In the genomic region with DNA sequence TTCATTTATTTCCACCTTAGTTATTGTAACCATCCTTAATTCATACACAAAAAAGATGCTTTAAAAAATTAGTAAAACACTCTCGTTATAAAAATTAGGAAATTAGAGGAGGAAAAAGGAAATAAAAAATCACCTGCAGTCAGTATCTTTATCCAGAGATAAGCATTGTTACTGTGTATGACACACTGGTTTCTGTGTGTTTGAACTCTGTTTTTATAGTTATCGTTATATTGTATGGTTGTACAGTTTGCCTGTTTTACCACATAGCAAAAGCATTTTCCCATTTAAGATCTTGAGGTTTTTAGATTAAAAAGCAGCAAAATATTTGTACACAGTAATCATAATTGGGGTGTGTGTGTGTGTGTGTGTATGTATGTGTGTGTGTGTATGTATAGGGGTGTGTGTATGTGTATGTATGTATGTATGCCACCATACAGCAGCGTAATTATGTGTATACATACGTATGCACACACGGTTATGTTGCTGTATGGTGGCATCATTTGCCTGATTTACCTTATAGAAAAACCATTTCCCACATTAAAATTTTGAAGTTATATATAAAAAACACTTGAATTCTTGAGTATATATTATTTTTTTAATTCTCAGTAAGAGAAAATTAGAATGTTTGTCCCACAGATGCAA, we compare ENCODE assay signal across 28 cellular contexts. TPM values are rescaled to one million over a fixed set of nuclear protein-coding genes. Genes with fewer than 3 reads are reported as not detected.
A peak's percentile ranks its signal among the peaks of the same experiment; 100 is the strongest.
DNase-seq lines count a peak whose midpoint lies in the region; ATAC-seq, FAIRE-seq and TF ChIP-seq lines count a peak whose summit lies in the region.
"Had no signal": no experiment of that assay in that cellular context is flagged by ENCODE, and none has a peak within 500 bp of the region (broad histone marks: within the 10 kb centered on the region; RNA-seq: fewer than 3 reads in every experiment).

No MANE protein-coding gene starts in this region.

- H3K4me1 Mint-ChIP-seq in activated T-cell treated with anti-CD3 and anti-CD28 coated beads, Interleukin-2, amount 50 U/mL, for 24 hours (ENCODE audit: low read depth) = peaks cover 85% of the 10 kb centered on the region
- peaks cover 37% of the 10 kb centered on the region for H3K4me1 Mint-ChIP-seq in activated T-helper 17 cell treated with anti-CD3 and anti-CD28 coated beads, Interleukin-2, amount 50 U/mL, for 72 hours
- H3K4me1 Mint-ChIP-seq in progenitor cell of endocrine pancreas (ENCODE audit: low read depth) = peaks cover 17% of the 10 kb centered on the region

- ATAC-seq in activated T-helper 17 cell treated with anti-CD3 and anti-CD28 coated beads, Interleukin-2, amount 50 U/mL, for 72 hours (replicated peaks) = no peak
- ATAC-seq: GM23338, right lobe of liver had no signal

- no peaks in the 10 kb centered on the region for H3K9me3 Mint-ChIP-seq in activated T-cell treated with anti-CD3 and anti-CD28 coated beads, Interleukin-2, amount 50 U/mL, for 24 hours
- H3K9me3 Mint-ChIP-seq in activated T-helper 17 cell treated with anti-CD3 and anti-CD28 coated beads, Interleukin-2, amount 50 U/mL, for 72 hours = no peaks in the 10 kb centered on the region
- no peaks in the 10 kb centered on the region for H3K9me3 Mint-ChIP-seq in progenitor cell of endocrine pancreas (ENCODE audit: low read depth)
- H3K9me3 Mint-ChIP-seq: activated naive CD8-positive, alpha-beta T cell treated with anti-CD3 and anti-CD28 coated beads, Interleukin-2, amount 10 ng/mL, durations not matched to agents 7 days and 5 days; GM23338; HFFc6 had no signal

- FAIRE-seq in G401.6 (lab: Jason Lieb, UNC) = peak; percentile 40
- FAIRE-seq: astrocyte, islet of Langerhans had no signal

- H3K27ac Mint-ChIP-seq in activated T-cell treated with anti-CD3 and anti-CD28 coated beads, Interleukin-2, amount 50 U/mL, for 24 hours = peak overlapping the region; percentile 81
- peak overlapping the region; percentile 43 for H3K27ac Mint-ChIP-seq in activated T-helper 17 cell treated with anti-CD3 and anti-CD28 coated beads, Interleukin-2, amount 50 U/mL, for 72 hours
- H3K27ac Mint-ChIP-seq in progenitor cell of endocrine pancreas = peak overlapping the region; percentile 31
- H3K27ac Mint-ChIP-seq: activated naive CD8-positive, alpha-beta T cell treated with anti-CD3 and anti-CD28 coated beads, Interleukin-2, amount 10 ng/mL, durations not matched to agents 7 days and 5 days; GM23338; HFFc6 had no signal

- TF ChIP-seq CTCF in progenitor cell of endocrine pancreas (IDR thresholded peaks at IDR 0.05; ENCODE audit: unreplicated experiment) = no peak

- DNase-seq in activated T-cell treated with anti-CD3 and anti-CD28 coated beads, Interleukin-2, amount 50 U/mL, for 24 hours = no peak
- no peak for DNase-seq in activated T-cell treated with anti-CD3 and anti-CD28 coated beads for 4 hours
- DNase-seq in progenitor cell of endocrine pancreas (ENCODE audit: low spot score, unreplicated experiment) = no peak
- no peak for DNase-seq in activated CD8-positive, alpha-beta memory T cell treated with anti-CD3 and anti-CD28 coated beads, Interleukin-2, amount 50 U/mL, for 48 hours
- no peak for DNase-seq in OCI-M2 (lab: John Stamatoyannopoulos, UW; ENCODE audit: unreplicated experiment)
- DNase-seq in hypothalamus (lab: John Stamatoyannopoulos, UW) = no peak
- DNase-seq: activated CD4-positive, alpha-beta T cell treated with anti-CD3 and anti-CD28 coated beads, Interleukin-2, amount 50 U/mL, for 1 hour; activated effector memory CD4-positive, alpha-beta T cell treated with Interleukin-2 at 50 U/mL for 16 hours; activated naive CD8-positive, alpha-beta T cell treated with anti-CD3 and anti-CD28 coated beads, Interleukin-2, amount 10 ng/mL, durations not matched to agents 7 days and 5 days; AML-193; cortex of kidney; DMS153; glutamatergic neuron; HFFc6; left ventricle myocardium inferior; mesenchymal stem cell; NCI-H1092; NCI-H1694 treated with DMSO at 0.1 percent for 48 hours; NCI-H446; right lobe of liver; stimulated activated CD4-positive, alpha-beta T cell treated with anti-CD3 and anti-CD28 coated beads, Interleukin-12 subunit alpha, Interleukin-12 subunit beta, amount 100 ng/mL, for 4 hours; stimulated activated CD4-positive, alpha-beta T cell treated with anti-CD3 and anti-CD28 coated beads, Interleukin-2, amount 100 ng/mL, for 48 hours; stomach had no signal

- no peaks in the 10 kb centered on the region for H3K27me3 Mint-ChIP-seq in activated T-cell treated with anti-CD3 and anti-CD28 coated beads, Interleukin-2, amount 50 U/mL, for 24 hours
- no peaks in the 10 kb centered on the region for H3K27me3 Mint-ChIP-seq in activated T-helper 17 cell treated with anti-CD3 and anti-CD28 coated beads, Interleukin-2, amount 50 U/mL, for 72 hours
- no peaks in the 10 kb centered on the region for H3K27me3 Mint-ChIP-seq in progenitor cell of endocrine pancreas
- H3K27me3 Mint-ChIP-seq: activated naive CD8-positive, alpha-beta T cell treated with anti-CD3 and anti-CD28 coated beads, Interleukin-2, amount 10 ng/mL, durations not matched to agents 7 days and 5 days had no signal

- H3K36me3 Mint-ChIP-seq in activated T-cell treated with anti-CD3 and anti-CD28 coated beads, Interleukin-2, amount 50 U/mL, for 24 hours (ENCODE audit: low read depth) = peaks cover 30% of the 10 kb centered on the region
- peaks cover 11% of the 10 kb centered on the region for H3K36me3 Mint-ChIP-seq in activated T-helper 17 cell treated with anti-CD3 and anti-CD28 coated beads, Interleukin-2, amount 50 U/mL, for 72 hours (ENCODE audit: low read depth)
- peaks cover 2% of the 10 kb centered on the region for H3K36me3 Mint-ChIP-seq in progenitor cell of endocrine pancreas (ENCODE audit: insufficient read depth)

- H3K4me3 Mint-ChIP-seq in activated T-cell treated with anti-CD3 and anti-CD28 coated beads, Interleukin-2, amount 50 U/mL, for 24 hours = no peak overlapping the region
- peak overlapping the region; percentile 44 for H3K4me3 Mint-ChIP-seq in activated T-helper 17 cell treated with anti-CD3 and anti-CD28 coated beads, Interleukin-2, amount 50 U/mL, for 72 hours
- H3K4me3 Mint-ChIP-seq in progenitor cell of endocrine pancreas (ENCODE audit: low read depth) = no peak overlapping the region
- H3K4me3 Mint-ChIP-seq: activated naive CD8-positive, alpha-beta T cell treated with anti-CD3 and anti-CD28 coated beads, Interleukin-2, amount 10 ng/mL, durations not matched to agents 7 days and 5 days; GM23338; HFFc6 had no signal

RNA-seq across cellular contexts. Expression of gene WNK1, which starts 19.8 kb away (rescaled TPM):
- 100 to 1,000 TPM; 150 to 252 TPM for total RNA-seq in activated T-helper 17 cell treated with anti-CD3 and anti-CD28 coated beads, Interleukin-2, amount 50 U/mL, for 72 hours
- total RNA-seq in progenitor cell of endocrine pancreas = 244 and 248 TPM in 2 replicates

Comparison
In these comparisons a context has a peak if more than half of its experiments do, and no peak if none do; other contexts are left out.
1. H3K27ac Mint-ChIP-seq: peak in every context shown above with its lines; median percentile 81 in activated T-cell treated with anti-CD3 and anti-CD28 coated beads, Interleukin-2, amount 50 U/mL, for 24 hours; 43 in activated T-helper 17 cell treated with anti-CD3 and anti-CD28 coated beads, Interleukin-2, amount 50 U/mL, for 72 hours; 31 in progenitor cell of endocrine pancreas.